8 cellular contexts compared by ENCODE assay signal in the genomic region with DNA sequence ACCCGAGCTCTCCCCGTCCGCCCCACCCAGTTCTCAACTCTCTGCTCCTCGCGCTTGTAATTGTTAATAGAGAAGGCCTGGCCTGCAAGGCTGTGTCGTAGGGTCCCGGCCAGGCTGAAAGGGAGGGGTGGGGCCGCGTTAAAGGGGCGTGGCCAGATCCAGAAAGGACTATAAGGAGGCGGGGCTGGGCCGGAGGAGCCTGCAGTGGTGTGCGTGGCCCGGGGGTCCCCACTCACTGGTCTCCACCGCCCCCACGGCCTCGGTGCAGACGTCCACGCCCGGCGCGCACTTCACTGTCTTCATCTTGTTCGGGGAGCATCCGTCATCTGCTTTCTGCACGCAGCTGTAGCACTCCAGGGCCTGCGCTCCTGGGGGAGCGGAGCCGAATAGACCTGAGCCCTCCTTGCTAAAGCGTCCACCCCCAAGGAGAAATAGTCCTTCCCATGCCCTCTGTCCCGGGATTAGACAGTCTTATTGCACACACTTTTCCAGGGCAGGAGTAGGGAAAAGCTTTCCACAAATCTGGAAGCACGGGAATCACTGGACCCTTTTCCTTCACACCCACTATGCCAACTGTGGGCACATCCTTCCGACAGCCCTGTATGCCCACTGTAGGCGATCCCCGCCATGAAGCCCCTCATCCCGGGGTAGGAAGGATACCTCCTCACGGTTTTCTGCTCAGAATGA. TPM values are rescaled to one million over a fixed set of nuclear protein-coding genes. Genes with fewer than 3 reads are reported as not detected.
DNase-seq lines count a peak whose midpoint lies in the region; ATAC-seq and TF ChIP-seq lines count a peak whose summit lies in the region.

No MANE protein-coding gene starts in this region.

- H2AFZ ChIP-seq in HCT116 (ENCODE audit: low read depth, low read length, poor library complexity, severe bottlenecking) = peak overlapping the region; percentile 92

- H3K4me3 ChIP-seq in GM12875 (ENCODE audit: low read depth, low read length) = peak overlapping the region; percentile 60
- H3K4me3 ChIP-seq in HCT116 (replicated peaks in 1 of 2; ENCODE audit: low read depth in 1 of 2, low read length in 2 of 2) = peak overlapping the region; percentile 60 to 73
- H3K4me3 ChIP-seq in astrocyte of the spinal cord (ENCODE audit: low read depth, low read length) = peak overlapping the region; percentile 71

- no peaks in the 10 kb centered on the region for H3K9me2 ChIP-seq in HCT116 (ENCODE audit: insufficient read depth)

- H3K4me2 ChIP-seq in HCT116 (ENCODE audit: low read length) = peak overlapping the region; percentile 100

- no peaks in the 10 kb centered on the region for H3K36me3 ChIP-seq in HCT116 (ENCODE audit: control insufficient read depth in 1 of 2, insufficient read depth in 2 of 2, low read length in 2 of 2)

- H4K20me1 ChIP-seq in HCT116 (ENCODE audit: insufficient read depth) = no peaks in the 10 kb centered on the region

- no peaks in the 10 kb centered on the region for H3K79me2 ChIP-seq in HCT116 (ENCODE audit: insufficient read depth, low read length)

- POLR2A ChIA-PET in HCT116 (lab: Charles Lee) = interaction anchor here (1.0 to 1.8 kb wide), 6 partner anchors 10 to 204 kb away, joined by 3 to 8 read pairs (median 4); a partner anchor contains a TSS

- RAD21 ChIA-PET in HCT116 (lab: Charles Lee; ENCODE audit: low non-redundant PET in 1 of 2, low total read pairs in 2 of 2, uncharacterized antibody in 2 of 2, unreplicated experiment in 2 of 2) = interaction anchor here in 1 of 2 experiments (0.9 kb wide), 1 partner anchor 40 kb away, joined by 3 read pairs; a partner anchor contains a TSS

- no peak for TF ChIP-seq RAD21 in HCT116 (IDR thresholded peaks at IDR 0.05; ENCODE audit: low read depth)

- in situ Hi-C loops in astrocyte of the spinal cord (cut with HindIII; ENCODE audit: low sequenced_read_pairs) = no loop called here

- peak overlapping the region; percentile 65 for H3K9ac ChIP-seq in HCT116 (ENCODE audit: low read length)

- DNase-seq in HCT116 (ENCODE audit: low read depth, low spot score) (no peak), NCI-H69 (lab: John Stamatoyannopoulos, UW) (peak; percentile 77), astrocyte of the spinal cord (ENCODE audit: low read depth, low spot score) (no peak), iPS-NIHi7 (ENCODE audit: extremely low spot score) (peak; percentile 74), KG1 (lab: John Stamatoyannopoulos, UW) (no peak), COLO829 (ENCODE audit: low spot score) (no peak)
- DNase-seq in stimulated activated CD4-positive, alpha-beta T cell treated with anti-CD3 and anti-CD28 coated beads, Interleukin-2, amount 100 ng/mL, for 48 hours = peak; percentile 64 to 69

- H3K4me1 ChIP-seq in HCT116 (ENCODE audit: control insufficient read depth in 1 of 2, insufficient read depth in 2 of 2, low read length in 2 of 2) = peaks cover 22 to 60% of the 10 kb centered on the region in 2 experiments

- H3K27me3 ChIP-seq in HCT116 (ENCODE audit: insufficient read depth, low read length) = no peaks in the 10 kb centered on the region

- CTCF ChIA-PET in HCT116 (lab: Charles Lee) = interaction anchor here (1.2 to 3.0 kb wide), 5 partner anchors 11 to 56 kb away, joined by 4 to 19 read pairs (median 4); no protein-coding TSS in a partner anchor

- intact Hi-C loops in HCT116 (cut with micrococcal nuclease) = no loop called here

- peak overlapping the region; percentile 26 for H3K27ac ChIP-seq in HCT116 (ENCODE audit: low read depth, low read length)

- no TSS peak for BruUV-seq in HCT116 (replicated peaks; lab: Mats Ljungman, UMichigan)

- peak; percentile 53 for ATAC-seq in HCT116

- no peaks in the 10 kb centered on the region for H3K9me3 ChIP-seq in HCT116 (ENCODE audit: control insufficient read depth in 1 of 2, insufficient read depth in 1 of 2, low read depth in 1 of 2, low read length in 2 of 2)

- TF ChIP-seq POLR2A in HCT116 (IDR thresholded peaks at IDR 0.05; ENCODE audit: borderline replicate concordance, extremely low read depth, insufficient read depth, insufficient read length) = no peak

- no peak for TF ChIP-seq CTCF in GM12875 (IDR thresholded peaks at IDR 0.05; ENCODE audit: borderline replicate concordance, insufficient read depth, low read depth, low read length)
- TF ChIP-seq CTCF in HCT116 (IDR thresholded peaks at IDR 0.05 in 2 of 3, conservative IDR thresholded peaks at IDR 0.05 in 1 of 3; ENCODE audit: borderline replicate concordance in 1 of 3, insufficient read depth in 1 of 3, low read depth in 2 of 3, low read length in 2 of 3) = no peak
- TF ChIP-seq CTCF in astrocyte of the spinal cord (IDR thresholded peaks at IDR 0.05; ENCODE audit: low read depth, low read length) = no peak

TF ChIP-seq in HCT116, 20 proteins besides CTCF, POLR2A, EP300 and RAD21:
- no peak for TF ChIP-seq ZFX (IDR thresholded peaks at IDR 0.05)
- no peak for TF ChIP-seq CEBPB (IDR thresholded peaks at IDR 0.05; ENCODE audit: low read depth)
- no peak for TF ChIP-seq JUND (IDR thresholded peaks at IDR 0.05)
- TF ChIP-seq FOSL1 (IDR thresholded peaks at IDR 0.05; ENCODE audit: low read depth) = no peak

RNA-seq across cellular contexts. Expression of a gene that starts 1.2 kb away (rescaled TPM):
- total RNA-seq in HCT116 (2021; ENCODE audit: unreplicated experiment) = 3.6 TPM
- 6.3 and 9.4 TPM in 2 replicates for polyA plus RNA-seq in HCT116 (2012)

RNA-seq across cellular contexts. Expression of a gene that starts 40.3 kb away (rescaled TPM):
- 15.5 TPM for total RNA-seq in HCT116 (2021; ENCODE audit: unreplicated experiment)
- polyA plus RNA-seq in HCT116 (2012) = 12.0 and 14.3 TPM in 2 replicates

RNA-seq across cellular contexts. Expression of a gene that starts 49.5 kb away (rescaled TPM):
- total RNA-seq in HCT116 (2021; ENCODE audit: unreplicated experiment) = not detected
- polyA plus RNA-seq in HCT116 (2012) = not detected in 2 replicates

Comparison
In these comparisons a context has a peak if more than half of its experiments do, and no peak if none do; other contexts are left out.
1. DNase-seq: peak in NCI-H69 (single experiment), iPS-NIHi7 (single experiment) and stimulated activated CD4-positive, alpha-beta T cell treated with anti-CD3 and anti-CD28 coated beads, Interleukin-2, amount 100 ng/mL, for 48 hours (2 of 2); none in HCT116 (single experiment), astrocyte of the spinal cord (single experiment), KG1 (single experiment) and COLO829 (single experiment).
2. Peak in every context shown above with its lines, with median percentiles within 50 percentile points of each other: H3K4me3 ChIP-seq.